ENCODE assay signal across 8 cellular contexts in the genomic region with DNA sequence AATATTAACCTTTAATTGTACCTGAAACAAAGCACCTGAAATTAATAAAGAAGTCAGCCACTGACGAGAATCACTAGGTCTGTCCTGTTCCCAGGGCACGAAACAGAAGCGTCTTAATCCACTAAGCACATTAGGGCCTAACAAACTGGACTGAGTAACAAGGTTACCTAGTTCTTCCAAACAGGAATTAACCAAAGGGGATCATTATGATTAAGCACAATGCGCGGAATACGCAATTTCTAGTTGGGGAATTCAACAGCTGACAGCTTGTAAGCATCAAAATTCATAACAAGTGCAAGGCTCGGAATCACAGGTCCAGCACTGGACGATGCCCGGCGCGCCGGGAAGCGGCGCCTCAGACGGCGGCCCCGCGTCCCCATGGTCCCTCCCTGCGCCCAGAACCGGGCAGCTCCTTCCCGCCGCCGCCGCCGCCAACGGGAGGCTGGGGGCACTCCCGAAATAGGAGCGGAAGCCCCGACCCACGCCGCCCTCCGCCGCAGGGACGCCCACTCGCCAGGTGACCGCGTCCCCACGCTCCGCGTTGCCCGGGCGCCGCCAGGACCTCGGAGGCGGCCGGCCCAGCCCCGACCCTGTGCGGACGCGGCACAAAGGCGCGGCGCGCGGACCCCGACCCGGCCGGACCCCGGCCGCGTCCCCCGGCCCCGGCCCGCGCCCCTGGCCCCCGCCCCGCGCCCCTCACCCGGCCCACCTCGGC. TPM values are rescaled to one million over a fixed set of nuclear protein-coding genes. Genes with fewer than 3 reads are reported as not detected.
DNase-seq lines count a peak whose midpoint lies in the region; ATAC-seq and TF ChIP-seq lines count a peak whose summit lies in the region.

No MANE protein-coding gene starts in this region.

- DNase-seq in activated CD4-positive, alpha-beta T cell treated with anti-CD3 and anti-CD28 coated beads, Interleukin-2, amount 10 ng/mL, durations not matched to agents 7 days and 5 days: no peak
- no peak for DNase-seq in activated CD4-positive, alpha-beta T cell treated with anti-CD3 and anti-CD28 coated beads, Interleukin-2, amount 50 U/mL, for 1 hour
- DNase-seq in PC-9: no peak
- DNase-seq in coronary artery (ENCODE audit: low spot score): no peak
- DNase-seq in mucosa of gallbladder (ENCODE audit: low spot score): no peak

- H3K4me1 Mint-ChIP-seq in activated CD4-positive, alpha-beta T cell treated with anti-CD3 and anti-CD28 coated beads, Interleukin-2, amount 10 ng/mL, durations not matched to agents 7 days and 5 days: peaks cover 47% of the 10 kb centered on the region

- CTCF ChIA-PET in activated CD4-positive, alpha-beta T cell treated with anti-CD3 and anti-CD28 coated beads, Interleukin-2, amount 10 ng/mL, durations not matched to agents 7 days and 5 days (lab: Charles Lee): no interaction called here
- CTCF ChIA-PET in PC-9 (lab: Charles Lee): no interaction called here

- WGBS in urinary bladder: 1% methylated on average over 69 of the region's 70 CpGs

- ATAC-seq in HG02798 (IDR thresholded peaks at IDR 0.05; ENCODE audit: poor library complexity, unreplicated experiment): peak; percentile 2

- intact Hi-C loops in PC-9 (cut with micrococcal nuclease; ENCODE audit: unreplicated experiment): no loop called here

- H3K4me2 ChIP-seq in PC-9: peak overlapping the region; percentile 73

- H3K9me2 ChIP-seq in PC-9 (ENCODE audit: insufficient read depth): no peaks in the 10 kb centered on the region

- H3K9me3 Mint-ChIP-seq in activated CD4-positive, alpha-beta T cell treated with anti-CD3 and anti-CD28 coated beads, Interleukin-2, amount 10 ng/mL, durations not matched to agents 7 days and 5 days: peaks cover 7% of the 10 kb centered on the region

- no peak for TF ChIP-seq CTCF in PC-9 (conservative IDR thresholded peaks at IDR 0.05)
- no peak for TF ChIP-seq CTCF in coronary artery (IDR thresholded peaks at IDR 0.05)

- H2AFZ ChIP-seq in PC-9: no peak overlapping the region

- H3K4me3 ChIP-seq in PC-9 (peak overlapping the region; percentile 52; the same call in 1 of the 2 replicates), coronary artery (peak overlapping the region; percentile 89), mononuclear cell (ENCODE audit: low read length) (peak overlapping the region; percentile 40), urinary bladder (ENCODE audit: low read depth, low read length) (peak overlapping the region; percentile 96)

- no TSS peak for BruUV-seq in PC-9 (replicated peaks; lab: Mats Ljungman, UMichigan)

- H3K79me2 ChIP-seq in PC-9 (ENCODE audit: low read depth): peaks cover 30% of the 10 kb centered on the region

- no peaks in the 10 kb centered on the region for H4K20me1 ChIP-seq in PC-9 (ENCODE audit: insufficient read depth)

- H3K27me3 ChIP-seq in PC-9 (ENCODE audit: insufficient read depth, low read depth) (no peaks in the 10 kb centered on the region), mononuclear cell (ENCODE audit: insufficient read depth, low read length) (no peaks in the 10 kb centered on the region)

- peak overlapping the region; percentile 81 for H3K27ac Mint-ChIP-seq in activated CD4-positive, alpha-beta T cell treated with anti-CD3 and anti-CD28 coated beads, Interleukin-2, amount 10 ng/mL, durations not matched to agents 7 days and 5 days

- peaks cover 35% of the 10 kb centered on the region for H3K36me3 Mint-ChIP-seq in activated CD4-positive, alpha-beta T cell treated with anti-CD3 and anti-CD28 coated beads, Interleukin-2, amount 10 ng/mL, durations not matched to agents 7 days and 5 days (ENCODE audit: low read depth)

- H3K36me3 ChIP-seq in PC-9 (ENCODE audit: low read depth) (no peaks in the 10 kb centered on the region), urinary bladder (ENCODE audit: insufficient read depth) (no peaks in the 10 kb centered on the region)

- H3K4me1 ChIP-seq in PC-9 (replicated peaks; ENCODE audit: insufficient read depth): 0 out of 2 replicates have a peak, but pooled peaks cover 6% of the 10 kb centered on the region
- H3K4me1 ChIP-seq in mononuclear cell (ENCODE audit: insufficient read depth, low read length): peaks cover 43% of the 10 kb centered on the region
- H3K4me1 ChIP-seq in urinary bladder (ENCODE audit: insufficient read depth): peaks cover 4% of the 10 kb centered on the region

- H3K27ac ChIP-seq in PC-9 (peak overlapping the region; percentile 93), coronary artery (peak overlapping the region; percentile 52 to 86), urinary bladder (ENCODE audit: low read depth) (peak overlapping the region; percentile 62)

- peak overlapping the region; percentile 81 for H3K4me3 Mint-ChIP-seq in activated CD4-positive, alpha-beta T cell treated with anti-CD3 and anti-CD28 coated beads, Interleukin-2, amount 10 ng/mL, durations not matched to agents 7 days and 5 days

- peaks cover 12% of the 10 kb centered on the region; the same call in 1 of the 2 replicates for H3F3A ChIP-seq in PC-9 (ENCODE audit: insufficient read depth, low read depth)

- H3K9me3 ChIP-seq in PC-9 (ENCODE audit: insufficient read depth, low read depth) (no peaks in the 10 kb centered on the region), mononuclear cell (ENCODE audit: low read depth, low read length) (no peaks in the 10 kb centered on the region)

- POLR2A ChIA-PET in activated CD4-positive, alpha-beta T cell treated with anti-CD3 and anti-CD28 coated beads, Interleukin-2, amount 10 ng/mL, durations not matched to agents 7 days and 5 days (lab: Charles Lee): no interaction called here
- POLR2A ChIA-PET in PC-9 (lab: Charles Lee; ENCODE audit: unreplicated experiment): interaction anchor here (0.7 kb wide), 1 partner anchor 50 kb away, joined by 5 read pairs; no protein-coding TSS in a partner anchor

- no peaks in the 10 kb centered on the region for H3K27me3 Mint-ChIP-seq in activated CD4-positive, alpha-beta T cell treated with anti-CD3 and anti-CD28 coated beads, Interleukin-2, amount 10 ng/mL, durations not matched to agents 7 days and 5 days

RNA-seq across cellular contexts. Expression of a gene that starts 0.9 kb away (rescaled TPM):
- total RNA-seq in activated CD4-positive, alpha-beta T cell treated with anti-CD3 and anti-CD28 coated beads, Interleukin-2, amount 10 ng/mL, durations not matched to agents 7 days and 5 days: 10 to 100 TPM; 20.4 to 22.7 TPM
- 16.7 and 17.3 TPM in 2 replicates for total RNA-seq in PC-9 (2021)
- 17.2 TPM for total RNA-seq in mononuclear cell
- 27.9 TPM for total RNA-seq in urinary bladder
- 14.9 TPM for polyA plus RNA-seq in urinary bladder
- total RNA-seq in mucosa of gallbladder: 24.4 TPM

RNA-seq across cellular contexts. Expression of a gene that starts 54.7 kb away (rescaled TPM):
- 10 to 100 TPM; 29.7 to 32.6 TPM for total RNA-seq in activated CD4-positive, alpha-beta T cell treated with anti-CD3 and anti-CD28 coated beads, Interleukin-2, amount 10 ng/mL, durations not matched to agents 7 days and 5 days
- 27.6 and 37.1 TPM in 2 replicates for total RNA-seq in PC-9 (2021)
- 19.3 TPM for total RNA-seq in mononuclear cell
- total RNA-seq in urinary bladder: 24.6 TPM
- polyA plus RNA-seq in urinary bladder: 59.8 TPM
- total RNA-seq in mucosa of gallbladder: 35.0 TPM

Comparison
In these comparisons a context has a peak if more than half of its experiments do, and no peak if none do; other contexts are left out.
1. H3K4me3 ChIP-seq: peak in every context shown above with its lines; median percentile 96 in urinary bladder; 89 in coronary artery; 52 in PC-9; 40 in mononuclear cell.